4 cellular contexts compared by ENCODE assay signal in genomic region chr3:75430406-75430805, GRCh38.
A peak's percentile ranks its signal among the peaks of the same experiment; 100 is the strongest.
DNase-seq lines count a peak whose midpoint lies in the region; TF ChIP-seq lines count a peak whose summit lies in the region.
"Not testable (repeated sequence)": the region's sequence is repeated elsewhere in the genome, so short reads cannot be mapped to it uniquely, and the experiment has no call there.

No MANE protein-coding gene starts in this region.

- not testable (repeated sequence) for H3K27me3 ChIP-seq in BLaER1 treated with 17β-estradiol and CSF1 and Interleukin-3, amounts not matched to agents 10 nM and 100 nM; mesenchymal stem cell (ENCODE audit: control insufficient read depth in 1 of 2, insufficient read depth in 1 of 2, low read length in 2 of 2)

- peak overlapping the region in 2 of 11 experiments; percentile 4 to 13; a peak in 2 of 22 replicates for H3K9ac ChIP-seq in BLaER1 treated with 17β-estradiol and CSF1 and Interleukin-3, amounts not matched to agents 10 nM and 100 nM
- not testable (repeated sequence) for H3K9ac ChIP-seq in mesenchymal stem cell (ENCODE audit: low read length)

- peak overlapping the region in 7 of 11 experiments; percentile 17 to 69 (median 57); a peak in 11 of 22 replicates for H3K4me2 ChIP-seq in BLaER1 treated with 17β-estradiol and CSF1 and Interleukin-3, amounts not matched to agents 10 nM and 100 nM
- H3K4me2 ChIP-seq in mesenchymal stem cell (ENCODE audit: low read length, poor library complexity, severe bottlenecking) = not testable (repeated sequence)

- H4K8ac ChIP-seq in mesenchymal stem cell (ENCODE audit: low read length) = not testable (repeated sequence)

- not testable (repeated sequence) for TF ChIP-seq CTCF in nephron progenitor cell (IDR thresholded peaks at IDR 0.05)

- H4K20me1 ChIP-seq in BLaER1 treated with 17β-estradiol and CSF1 and Interleukin-3, amounts not matched to agents 10 nM and 100 nM = peaks cover 0 to 21% (median 5%) of the 10 kb centered on the region in 11 experiments; a peak in 8 of 22 replicates

- H3K18ac ChIP-seq in mesenchymal stem cell (ENCODE audit: low read depth in 1 of 2, low read length in 2 of 2) = not testable (repeated sequence)

- H3K9me3 ChIP-seq in BLaER1 treated with 17β-estradiol and CSF1 and Interleukin-3, amounts not matched to agents 10 nM and 100 nM (replicated peaks in 1 of 11); mesenchymal stem cell (ENCODE audit: control insufficient read depth, low read length): not testable (repeated sequence)

- H3K36me3 Mint-ChIP-seq in nephron progenitor cell (ENCODE audit: low read depth) = peaks cover 29% of the 10 kb centered on the region

- H3K4me3 ChIP-seq in BLaER1 treated with 17β-estradiol and CSF1 and Interleukin-3, amounts not matched to agents 10 nM and 100 nM; mesenchymal stem cell (ENCODE audit: insufficient read depth in 1 of 2, low read depth in 1 of 2, low read length in 2 of 2): not testable (repeated sequence)

- not testable (repeated sequence) for H2AFZ ChIP-seq in mesenchymal stem cell (ENCODE audit: low read depth, low read length)

- H3K27ac Mint-ChIP-seq in nephron progenitor cell = peak overlapping the region; percentile 47

- H2BK15ac ChIP-seq in mesenchymal stem cell (ENCODE audit: low read depth, poor library complexity, severe bottlenecking) = not testable (repeated sequence)

- H2BK5ac ChIP-seq in mesenchymal stem cell (ENCODE audit: low read depth, low read length, poor library complexity, severe bottlenecking) = not testable (repeated sequence)

- peaks cover 13 to 35% (median 29%) of the 10 kb centered on the region in 10 experiments for H3K4me1 ChIP-seq in BLaER1 treated with 17β-estradiol and CSF1 and Interleukin-3, amounts not matched to agents 10 nM and 100 nM
- peaks cover 22% of the 10 kb centered on the region for H3K4me1 ChIP-seq in mesenchymal stem cell (ENCODE audit: control insufficient read depth, insufficient read depth, low read depth, low read length)

- H3K4ac ChIP-seq in mesenchymal stem cell (ENCODE audit: low read depth in 1 of 2, low read length in 2 of 2) = not testable (repeated sequence)

- not testable (repeated sequence) for H2AK5ac ChIP-seq in mesenchymal stem cell (ENCODE audit: low read length, severe bottlenecking)

- H3K4me3 Mint-ChIP-seq in nephron progenitor cell = not testable (repeated sequence)

- peaks cover 11% of the 10 kb centered on the region for H3K79me1 ChIP-seq in mesenchymal stem cell (replicated peaks; ENCODE audit: low read length, poor library complexity, severe bottlenecking)

- 0 out of 22 replicates have a peak overlapping the region, but pooled peaks of 1 of the 11 experiments have one; percentile 12 for H3K27ac ChIP-seq in BLaER1 treated with 17β-estradiol and CSF1 and Interleukin-3, amounts not matched to agents 10 nM and 100 nM
- not testable (repeated sequence) for H3K27ac ChIP-seq in mesenchymal stem cell (ENCODE audit: low read length, poor library complexity, severe bottlenecking)

- peak overlapping the region; percentile 18 for H4K91ac ChIP-seq in mesenchymal stem cell (ENCODE audit: low read length)

- H2BK120ac ChIP-seq in mesenchymal stem cell (ENCODE audit: low read depth, low read length) = not testable (repeated sequence)

- H3K14ac ChIP-seq in mesenchymal stem cell (ENCODE audit: low read length in 2 of 2) = not testable (repeated sequence)

- H3K9me3 Mint-ChIP-seq in nephron progenitor cell = not testable (repeated sequence)

- whole genome bisulfite sequencing in mesenchymal stem cell = 95% methylated on average over 7 of the region's 7 CpGs

- H3K36me3 ChIP-seq in BLaER1 treated with 17β-estradiol and CSF1 and Interleukin-3, amounts not matched to agents 10 nM and 100 nM = peaks cover 4 to 64% (median 29%) of the 10 kb centered on the region in 11 experiments; a peak in 20 of 22 replicates
- peaks cover 38 to 50% of the 10 kb centered on the region in 2 experiments for H3K36me3 ChIP-seq in mesenchymal stem cell (ENCODE audit: control insufficient read depth in 1 of 2, insufficient read depth in 2 of 2, low read depth in 1 of 2, low read length in 2 of 2)

- not testable (repeated sequence) for H2BK12ac ChIP-seq in mesenchymal stem cell (ENCODE audit: low read length in 2 of 2)

- H3K4me1 Mint-ChIP-seq in nephron progenitor cell = peaks cover 57% of the 10 kb centered on the region

- H3K27me3 Mint-ChIP-seq in nephron progenitor cell (ENCODE audit: low read depth, poor library complexity) = not testable (repeated sequence)

- not testable (repeated sequence) for H3K23ac ChIP-seq in mesenchymal stem cell (ENCODE audit: low read length in 2 of 2)

- peak; percentile 65 for DNase-seq in LHCN-M2 (ENCODE audit: low read depth)
- not testable (repeated sequence) for DNase-seq in mesenchymal stem cell, nephron progenitor cell
